In the genomic region with DNA sequence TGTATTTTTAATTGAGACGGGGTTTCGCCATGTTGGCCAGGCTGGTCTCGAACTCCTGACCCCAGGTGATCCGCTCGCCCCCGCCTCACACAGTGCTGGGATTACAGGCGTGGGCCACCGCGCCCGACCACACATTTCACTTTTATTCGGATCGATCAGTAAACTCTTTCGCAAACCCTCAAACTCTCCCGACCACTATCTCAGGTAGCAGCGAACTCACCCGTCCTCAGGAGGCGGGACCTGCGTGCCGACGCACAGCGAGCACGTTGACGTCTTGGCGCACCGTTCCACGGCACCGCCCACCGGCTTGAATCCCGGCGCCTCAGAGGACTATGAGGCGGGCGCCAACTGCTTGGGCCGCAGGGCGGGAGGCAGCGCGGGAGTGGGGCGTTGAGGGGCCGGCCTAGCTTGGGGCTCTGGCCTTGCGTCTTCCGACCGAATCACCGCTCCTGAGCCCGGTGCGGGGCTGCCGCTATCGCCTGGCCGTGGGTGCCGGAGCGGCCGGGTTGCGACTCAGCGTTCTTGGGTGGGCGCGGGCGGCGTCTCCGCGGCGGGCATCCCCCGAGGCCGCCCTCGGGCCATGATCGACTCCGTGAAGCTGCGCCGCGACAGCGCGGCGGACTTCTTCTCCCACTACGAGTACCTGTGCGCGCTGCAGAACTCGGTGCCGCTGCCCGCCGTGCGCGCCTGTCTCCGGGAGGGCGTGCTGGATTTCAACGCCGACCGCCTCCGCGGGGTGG, we compare ENCODE assay signal across 8 cellular contexts. TPM values are rescaled to one million over a fixed set of nuclear protein-coding genes. Genes with fewer than 3 reads are reported as not detected.
DNase-seq lines count a peak whose midpoint lies in the region; ATAC-seq and TF ChIP-seq lines count a peak whose summit lies in the region.

A gene with protein sequence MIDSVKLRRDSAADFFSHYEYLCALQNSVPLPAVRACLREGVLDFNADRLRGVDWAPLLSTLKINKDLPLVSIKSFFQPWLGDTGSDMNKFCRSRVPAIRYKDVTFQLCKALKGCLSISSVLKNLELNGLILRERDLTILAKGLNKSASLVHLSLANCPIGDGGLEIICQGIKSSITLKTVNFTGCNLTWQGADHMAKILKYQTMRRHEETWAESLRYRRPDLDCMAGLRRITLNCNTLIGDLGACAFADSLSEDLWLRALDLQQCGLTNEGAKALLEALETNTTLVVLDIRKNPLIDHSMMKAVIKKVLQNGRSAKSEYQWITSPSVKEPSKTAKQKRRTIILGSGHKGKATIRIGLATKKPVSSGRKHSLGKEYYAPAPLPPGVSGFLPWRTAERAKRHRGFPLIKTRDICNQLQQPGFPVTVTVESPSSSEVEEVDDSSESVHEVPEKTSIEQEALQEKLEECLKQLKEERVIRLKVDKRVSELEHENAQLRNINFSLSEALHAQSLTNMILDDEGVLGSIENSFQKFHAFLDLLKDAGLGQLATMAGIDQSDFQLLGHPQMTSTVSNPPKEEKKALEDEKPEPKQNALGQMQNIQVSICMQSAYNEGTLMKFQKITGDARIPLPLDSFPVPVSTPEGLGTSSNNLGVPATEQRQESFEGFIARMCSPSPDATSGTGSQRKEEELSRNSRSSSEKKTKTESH (plus strand): TSS at position 305 of the 740 bp plus-strand sequence. CDS start 276 bp downstream, at position 581.

- in situ Hi-C loops in GM23248 (cut with MboI), result no loop called here

- H3F3A ChIP-seq in GM23248 (ENCODE audit: insufficient read depth), result peaks cover 9% of the 10 kb centered on the region; the same call in 1 of the 2 replicates

- peak within 1 kb of the TSS; percentile 92 for H3K4me3 ChIP-seq in GM23248
- H3K4me3 ChIP-seq in Karpas-422 (ENCODE audit: low read length), result peak within 1 kb of the TSS; percentile 97
- H3K4me3 ChIP-seq in RWPE2 (ENCODE audit: severe bottlenecking), result peak within 1 kb of the TSS; percentile 76
- H3K4me3 ChIP-seq in fibroblast of mammary gland (ENCODE audit: control insufficient read depth, low read depth, low read length), result peak within 1 kb of the TSS; percentile 71

- H3K27ac ChIP-seq in GM23248 (peak within 1 kb of the TSS; percentile 70), Karpas-422 (ENCODE audit: low read length) (peak within 1 kb of the TSS; percentile 62), RWPE2 (ENCODE audit: poor library complexity, severe bottlenecking) (peak within 1 kb of the TSS; percentile 38)

- H3K9me3 ChIP-seq in GM23248 (ENCODE audit: low read depth), result no peaks in the 10 kb centered on the region
- no peaks in the 10 kb centered on the region for H3K9me3 ChIP-seq in Karpas-422 (ENCODE audit: low read length)
- H3K9me3 ChIP-seq in RWPE2 (ENCODE audit: severe bottlenecking), result no peaks in the 10 kb centered on the region

- H3K9me2 ChIP-seq in GM23248 (ENCODE audit: insufficient read depth) (no peaks in the 10 kb centered on the region), Karpas-422 (replicated peaks; ENCODE audit: insufficient read depth, low read length) (no peaks in the 10 kb centered on the region)

- POLR2A ChIA-PET in naive thymus-derived CD8-positive, alpha-beta T cell (lab: Charles Lee), result interaction anchor here (0.6 to 1.9 kb wide), 4 partner anchors 12 to 205 kb away, joined by 3 to 6 read pairs (median 4); no protein-coding TSS in a partner anchor

- H3K27me3 ChIP-seq in GM23248 (replicated peaks; ENCODE audit: insufficient read depth) (no peaks in the 10 kb centered on the region), Karpas-422 (ENCODE audit: low read length) (no peaks in the 10 kb centered on the region), RWPE2 (ENCODE audit: insufficient read depth, poor library complexity, severe bottlenecking) (no peaks in the 10 kb centered on the region)

- TF ChIP-seq CTCF in RWPE2 (IDR thresholded peaks at IDR 0.05; ENCODE audit: poor library complexity, severe bottlenecking) (no peak), fibroblast of mammary gland (conservative IDR thresholded peaks at IDR 0.05; ENCODE audit: control insufficient read depth, insufficient read depth, low read depth, low read length) (no peak)

- H3K9ac ChIP-seq in GM23248 (peak within 1 kb of the TSS; percentile 86), Karpas-422 (ENCODE audit: low read length) (peak within 1 kb of the TSS; percentile 90)

- H3K27me3 Mint-ChIP-seq in activated T-helper 17 cell treated with anti-CD3 and anti-CD28 coated beads, Interleukin-2, amount 50 U/mL, for 72 hours, result peaks cover 2% of the 10 kb centered on the region
- no peaks in the 10 kb centered on the region for H3K27me3 Mint-ChIP-seq in naive thymus-derived CD8-positive, alpha-beta T cell
- no peaks in the 10 kb centered on the region for H3K27me3 Mint-ChIP-seq in stimulated activated naive B cell treated with anti-CD40 and anti-IgM and Interleukin-4, amounts not matched to agents 10 μg/mL and 1 μg/mL and 100 μg/mL, for 72 hours

- no peaks in the 10 kb centered on the region for H3K9me3 Mint-ChIP-seq in activated T-helper 17 cell treated with anti-CD3 and anti-CD28 coated beads, Interleukin-2, amount 50 U/mL, for 72 hours
- H3K9me3 Mint-ChIP-seq in naive thymus-derived CD8-positive, alpha-beta T cell, result no peaks in the 10 kb centered on the region
- H3K9me3 Mint-ChIP-seq in stimulated activated naive B cell treated with anti-CD40 and anti-IgM and Interleukin-4, amounts not matched to agents 10 μg/mL and 1 μg/mL and 100 μg/mL, for 72 hours, result peaks cover 0 to 2% of the 10 kb centered on the region in 2 donors

- H3K4me1 ChIP-seq in GM23248 (ENCODE audit: insufficient read depth) (peaks cover 10% of the 10 kb centered on the region; the same call in 1 of the 2 replicates), Karpas-422 (ENCODE audit: low read length) (peaks cover 27% of the 10 kb centered on the region), RWPE2 (ENCODE audit: insufficient read depth, poor library complexity, severe bottlenecking) (peaks cover 9% of the 10 kb centered on the region)

- H2AFZ ChIP-seq in GM23248, result peak within 1 kb of the TSS; percentile 98
- peak within 1 kb of the TSS; percentile 93 for H2AFZ ChIP-seq in Karpas-422 (ENCODE audit: low read length)

- peaks cover 23% of the 10 kb centered on the region for H3K4me1 Mint-ChIP-seq in activated T-helper 17 cell treated with anti-CD3 and anti-CD28 coated beads, Interleukin-2, amount 50 U/mL, for 72 hours
- peaks cover 28 to 47% (median 38%) of the 10 kb centered on the region in 4 donors for H3K4me1 Mint-ChIP-seq in naive thymus-derived CD8-positive, alpha-beta T cell
- H3K4me1 Mint-ChIP-seq in stimulated activated naive B cell treated with anti-CD40 and anti-IgM and Interleukin-4, amounts not matched to agents 10 μg/mL and 1 μg/mL and 100 μg/mL, for 72 hours, result peaks cover 18 to 20% of the 10 kb centered on the region in 2 donors

- H3K27ac Mint-ChIP-seq in activated T-helper 17 cell treated with anti-CD3 and anti-CD28 coated beads, Interleukin-2, amount 50 U/mL, for 72 hours, result peak within 1 kb of the TSS; percentile 90
- H3K27ac Mint-ChIP-seq in naive thymus-derived CD8-positive, alpha-beta T cell, result peak within 1 kb of the TSS; percentile 88 to 98 (median 96)
- peak within 1 kb of the TSS; percentile 96 for H3K27ac Mint-ChIP-seq in stimulated activated naive B cell treated with anti-CD40 and anti-IgM and Interleukin-4, amounts not matched to agents 10 μg/mL and 1 μg/mL and 100 μg/mL, for 72 hours

- H3K79me2 ChIP-seq in GM23248 (ENCODE audit: insufficient read depth) (peaks cover 16% of the 10 kb centered on the region), Karpas-422 (ENCODE audit: low read length) (peaks cover 37% of the 10 kb centered on the region)

- peak; percentile 93 for DNase-seq in EH (ENCODE audit: low read depth)
- peak; percentile 98 for DNase-seq in GM23248
- DNase-seq in Karpas-422, result peak; percentile 96
- DNase-seq in RWPE2 (ENCODE audit: low spot score), result peak; percentile 91
- DNase-seq in fibroblast of mammary gland (ENCODE audit: low read depth), result peak; percentile 90
- peak; percentile 72 to 91 (median 82) for DNase-seq in naive thymus-derived CD8-positive, alpha-beta T cell
- peak; percentile 87 for DNase-seq in stimulated activated naive B cell treated with anti-CD40 and anti-IgM and Interleukin-4, amounts not matched to agents 10 μg/mL and 1 μg/mL and 100 μg/mL, for 72 hours

- WGBS in GM23248 (ENCODE audit: low coverage in 1 of 2, low lambda C conversion rate in 2 of 2, missing lambda C conversion rate in 2 of 2), 2 experiments, result 1% methylated on average over 62 to 74 of the region's 86 CpGs

- peak; percentile 94 for ATAC-seq in RWPE2 (ENCODE audit: low read depth)
- ATAC-seq in activated T-helper 17 cell treated with anti-CD3 and anti-CD28 coated beads, Interleukin-2, amount 50 U/mL, for 72 hours (replicated peaks), result peak; percentile 99
- peak; percentile 95 to 96 for ATAC-seq in naive thymus-derived CD8-positive, alpha-beta T cell
- peak; percentile 96 to 97 for ATAC-seq in stimulated activated naive B cell treated with anti-CD40 and anti-IgM and Interleukin-4, amounts not matched to agents 10 μg/mL and 1 μg/mL and 100 μg/mL, for 72 hours (replicated peaks)

- no peaks in the 10 kb centered on the region for H3K36me3 ChIP-seq in GM23248 (ENCODE audit: low read depth)
- H3K36me3 ChIP-seq in Karpas-422 (ENCODE audit: insufficient read depth, low read length), result peaks cover under 1% of the 10 kb centered on the region; the same call in 1 of the 2 replicates
- H3K36me3 ChIP-seq in RWPE2 (ENCODE audit: low read depth), result peaks cover 9% of the 10 kb centered on the region

- no peaks in the 10 kb centered on the region for H4K20me1 ChIP-seq in GM23248 (ENCODE audit: insufficient read depth)
- no peaks in the 10 kb centered on the region for H4K20me1 ChIP-seq in Karpas-422 (ENCODE audit: insufficient read depth, low read depth, low read length)

- peak within 1 kb of the TSS; percentile 93 for H3K4me2 ChIP-seq in GM23248 (ENCODE audit: unreplicated experiment)
- H3K4me2 ChIP-seq in Karpas-422 (ENCODE audit: low read depth, low read length, poor library complexity, severe bottlenecking), result peak within 1 kb of the TSS; percentile 83

- peaks cover 19% of the 10 kb centered on the region for H3K36me3 Mint-ChIP-seq in activated T-helper 17 cell treated with anti-CD3 and anti-CD28 coated beads, Interleukin-2, amount 50 U/mL, for 72 hours (ENCODE audit: low read depth)
- H3K36me3 Mint-ChIP-seq in naive thymus-derived CD8-positive, alpha-beta T cell, result peaks cover 0 to 12% (median 4%) of the 10 kb centered on the region in 3 donors
- H3K36me3 Mint-ChIP-seq in stimulated activated naive B cell treated with anti-CD40 and anti-IgM and Interleukin-4, amounts not matched to agents 10 μg/mL and 1 μg/mL and 100 μg/mL, for 72 hours, result peaks cover 17 to 26% of the 10 kb centered on the region in 2 donors

- H3K4me3 Mint-ChIP-seq in activated T-helper 17 cell treated with anti-CD3 and anti-CD28 coated beads, Interleukin-2, amount 50 U/mL, for 72 hours, result no peak within 1 kb of the TSS
- peak within 1 kb of the TSS in 2 of 10 donors; percentile 94 to 98 for H3K4me3 Mint-ChIP-seq in naive thymus-derived CD8-positive, alpha-beta T cell
- H3K4me3 Mint-ChIP-seq in stimulated activated naive B cell treated with anti-CD40 and anti-IgM and Interleukin-4, amounts not matched to agents 10 μg/mL and 1 μg/mL and 100 μg/mL, for 72 hours, result peak within 1 kb of the TSS; percentile 93 to 96

RNA-seq across cellular contexts. Expression of the gene that starts here (rescaled TPM):
- total RNA-seq in GM23248 (2014; rRNA removed; shearing (Covaris generic)), result 13.8 and 22.9 TPM in 2 replicates
- 9.1 and 10.1 TPM in 2 replicates for polyA plus RNA-seq in GM23248 (2016; fragmentation: Nextera tagmentation; extraction: Ambion mirVana)
- 29.4 and 38.2 TPM in 2 replicates for total RNA-seq in Karpas-422 (2014; rRNA removed; shearing (Covaris generic); ENCODE audit: low replicate concordance)
- 10 to 100 TPM; 22.6 to 37.2 TPM for total RNA-seq in activated T-helper 17 cell treated with anti-CD3 and anti-CD28 coated beads, Interleukin-2, amount 50 U/mL, for 72 hours
- 10 to 100 TPM; 32.7 to 35.9 TPM for total RNA-seq in naive thymus-derived CD8-positive, alpha-beta T cell
- 10 to 100 TPM; 14.7 to 21.2 (median 15.1) TPM for polyA plus RNA-seq in naive thymus-derived CD8-positive, alpha-beta T cell

Comparison
In these comparisons a context has a peak if more than half of its experiments do, and no peak if none do; other contexts are left out.
1. Peak in every context shown above with its lines: DNase-seq, ATAC-seq, H3K4me3 ChIP-seq and H3K27ac ChIP-seq.